Comparison of ENCODE assay signal across 1 cellular context in the genomic region with DNA sequence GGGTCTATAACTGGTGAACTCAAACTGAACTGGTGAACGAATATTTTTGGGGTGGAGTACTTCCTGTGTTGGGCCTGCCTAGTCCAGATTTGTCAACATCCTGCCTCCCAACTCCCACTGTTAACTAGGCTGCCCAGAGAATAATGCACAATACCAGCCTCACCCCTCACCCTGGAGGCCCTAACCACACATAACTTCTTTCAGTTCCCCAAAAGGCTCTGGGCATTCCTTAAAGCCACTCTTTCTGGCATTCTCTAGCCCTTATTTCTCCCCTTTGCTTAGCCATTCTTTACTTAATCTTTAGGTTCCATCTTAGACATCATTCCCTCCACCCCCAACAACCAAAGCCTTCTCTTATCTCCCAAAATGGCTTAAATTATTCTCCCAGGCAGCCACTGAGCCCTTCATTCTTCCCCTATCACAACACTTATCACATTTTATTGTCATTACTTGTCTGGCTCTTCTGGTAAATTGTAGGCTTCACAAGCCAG.
A peak's percentile ranks its signal among the peaks of the same experiment; 100 is the strongest.
TF ChIP-seq lines count a peak whose summit lies in the region.

No MANE protein-coding gene starts in this region.

TF ChIP-seq in K562, 482 proteins besides CTCF, POLR2A, EP300 and RAD21 (continued from another document and continues in another):
- TF ChIP-seq, protein P1, sequence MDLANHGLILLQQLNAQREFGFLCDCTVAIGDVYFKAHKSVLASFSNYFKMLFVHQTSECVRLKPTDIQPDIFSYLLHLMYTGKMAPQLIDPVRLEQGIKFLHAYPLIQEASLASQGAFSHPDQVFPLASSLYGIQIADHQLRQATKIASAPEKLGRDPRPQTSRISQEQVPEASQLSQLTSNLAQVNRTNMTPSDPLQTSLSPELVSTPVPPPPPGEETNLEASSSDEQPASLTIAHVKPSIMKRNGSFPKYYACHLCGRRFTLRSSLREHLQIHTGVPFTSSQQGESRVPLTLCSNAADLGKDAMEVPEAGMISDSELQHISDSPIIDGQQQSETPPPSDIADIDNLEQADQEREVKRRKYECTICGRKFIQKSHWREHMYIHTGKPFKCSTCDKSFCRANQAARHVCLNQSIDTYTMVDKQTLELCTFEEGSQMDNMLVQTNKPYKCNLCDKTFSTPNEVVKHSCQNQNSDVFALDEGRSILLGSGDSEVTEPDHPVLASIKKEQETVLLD (IDR thresholded peaks at IDR 0.05): 0 out of 2 replicates have a peak, but pooled peaks have one; percentile 28
- TF ChIP-seq, protein P2, sequence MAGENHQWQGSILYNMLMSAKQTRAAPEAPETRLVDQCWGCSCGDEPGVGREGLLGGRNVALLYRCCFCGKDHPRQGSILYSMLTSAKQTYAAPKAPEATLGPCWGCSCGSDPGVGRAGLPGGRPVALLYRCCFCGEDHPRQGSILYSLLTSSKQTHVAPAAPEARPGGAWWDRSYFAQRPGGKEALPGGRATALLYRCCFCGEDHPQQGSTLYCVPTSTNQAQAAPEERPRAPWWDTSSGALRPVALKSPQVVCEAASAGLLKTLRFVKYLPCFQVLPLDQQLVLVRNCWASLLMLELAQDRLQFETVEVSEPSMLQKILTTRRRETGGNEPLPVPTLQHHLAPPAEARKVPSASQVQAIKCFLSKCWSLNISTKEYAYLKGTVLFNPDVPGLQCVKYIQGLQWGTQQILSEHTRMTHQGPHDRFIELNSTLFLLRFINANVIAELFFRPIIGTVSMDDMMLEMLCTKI (IDR thresholded peaks at IDR 0.05; ENCODE audit: partially characterized antibody): no peak
- TF ChIP-seq SMAD4 (CRISPR knock-in tag; conservative IDR thresholded peaks at IDR 0.05) (peak; percentile 27; the same call in 1 of the 2 replicates), KLF13 (tag; IDR thresholded peaks at IDR 0.05; ENCODE audit: borderline replicate concordance, low read depth) (no peak), ARID1B (IDR thresholded peaks at IDR 0.05) (peak; percentile 73), MEIS2 (IDR thresholded peaks at IDR 0.05; ENCODE audit: partially characterized antibody) (peak; percentile 63), SMARCA4 (IDR thresholded peaks at IDR 0.05) (peak; percentile 72), ZNF507 (tag; conservative IDR thresholded peaks at IDR 0.05) (no peak), ERF (CRISPR knock-in tag; IDR thresholded peaks at IDR 0.05) (no peak), SMARCE1 (IDR thresholded peaks at IDR 0.05) (peak; percentile 67; the same call in 1 of the 2 replicates), ZFP1 (CRISPR knock-in tag; IDR thresholded peaks at IDR 0.05) (no peak), KAT8 (IDR thresholded peaks at IDR 0.05; ENCODE audit: low read depth) (no peak), EGR1 (conservative IDR thresholded peaks at IDR 0.05) (no peak), FOXK2 (conservative IDR thresholded peaks at IDR 0.05 in 1 of 2, IDR thresholded peaks at IDR 0.05 in 1 of 2; ENCODE audit: low read depth in 2 of 2) (peak; percentile 57 to 75; a peak in 3 of 4 replicates), NCOR1 (IDR thresholded peaks at IDR 0.05) (0 out of 2 replicates have a peak, but pooled peaks have one; percentile 26), CBFA2T3 (IDR thresholded peaks at IDR 0.05) (peak; percentile 37), SOX6 (IDR thresholded peaks at IDR 0.05) (0 out of 2 replicates have a peak, but pooled peaks have one; percentile 16), CAMTA2 (CRISPR knock-in tag; conservative IDR thresholded peaks at IDR 0.05) (no peak), NR4A1 (CRISPR knock-in tag; IDR thresholded peaks at IDR 0.05) (no peak), NR4A1 (tag; IDR thresholded peaks at IDR 0.05) (no peak), MEF2D (tag; conservative IDR thresholded peaks at IDR 0.05; ENCODE audit: low read depth) (0 out of 2 replicates have a peak, but pooled peaks have one; percentile 34), NELFE (IDR thresholded peaks at IDR 0.05; ENCODE audit: insufficient read depth, insufficient read length) (no peak), ZNF584 (CRISPR knock-in tag; IDR thresholded peaks at IDR 0.05; ENCODE audit: low read depth) (0 out of 2 replicates have a peak, but pooled peaks have one; percentile 51), NCOA4 (IDR thresholded peaks at IDR 0.05; ENCODE audit: partially characterized antibody) (no peak), MAZ (CRISPR knock-in tag; conservative IDR thresholded peaks at IDR 0.05 in 1 of 2, IDR thresholded peaks at IDR 0.05 in 1 of 2) (no peak), SREBF1 (IDR thresholded peaks at IDR 0.05; ENCODE audit: borderline replicate concordance, low read depth, low read length) (no peak), ZNF212 (CRISPR knock-in tag; IDR thresholded peaks at IDR 0.05) (no peak)
- TF ChIP-seq, protein P3, sequence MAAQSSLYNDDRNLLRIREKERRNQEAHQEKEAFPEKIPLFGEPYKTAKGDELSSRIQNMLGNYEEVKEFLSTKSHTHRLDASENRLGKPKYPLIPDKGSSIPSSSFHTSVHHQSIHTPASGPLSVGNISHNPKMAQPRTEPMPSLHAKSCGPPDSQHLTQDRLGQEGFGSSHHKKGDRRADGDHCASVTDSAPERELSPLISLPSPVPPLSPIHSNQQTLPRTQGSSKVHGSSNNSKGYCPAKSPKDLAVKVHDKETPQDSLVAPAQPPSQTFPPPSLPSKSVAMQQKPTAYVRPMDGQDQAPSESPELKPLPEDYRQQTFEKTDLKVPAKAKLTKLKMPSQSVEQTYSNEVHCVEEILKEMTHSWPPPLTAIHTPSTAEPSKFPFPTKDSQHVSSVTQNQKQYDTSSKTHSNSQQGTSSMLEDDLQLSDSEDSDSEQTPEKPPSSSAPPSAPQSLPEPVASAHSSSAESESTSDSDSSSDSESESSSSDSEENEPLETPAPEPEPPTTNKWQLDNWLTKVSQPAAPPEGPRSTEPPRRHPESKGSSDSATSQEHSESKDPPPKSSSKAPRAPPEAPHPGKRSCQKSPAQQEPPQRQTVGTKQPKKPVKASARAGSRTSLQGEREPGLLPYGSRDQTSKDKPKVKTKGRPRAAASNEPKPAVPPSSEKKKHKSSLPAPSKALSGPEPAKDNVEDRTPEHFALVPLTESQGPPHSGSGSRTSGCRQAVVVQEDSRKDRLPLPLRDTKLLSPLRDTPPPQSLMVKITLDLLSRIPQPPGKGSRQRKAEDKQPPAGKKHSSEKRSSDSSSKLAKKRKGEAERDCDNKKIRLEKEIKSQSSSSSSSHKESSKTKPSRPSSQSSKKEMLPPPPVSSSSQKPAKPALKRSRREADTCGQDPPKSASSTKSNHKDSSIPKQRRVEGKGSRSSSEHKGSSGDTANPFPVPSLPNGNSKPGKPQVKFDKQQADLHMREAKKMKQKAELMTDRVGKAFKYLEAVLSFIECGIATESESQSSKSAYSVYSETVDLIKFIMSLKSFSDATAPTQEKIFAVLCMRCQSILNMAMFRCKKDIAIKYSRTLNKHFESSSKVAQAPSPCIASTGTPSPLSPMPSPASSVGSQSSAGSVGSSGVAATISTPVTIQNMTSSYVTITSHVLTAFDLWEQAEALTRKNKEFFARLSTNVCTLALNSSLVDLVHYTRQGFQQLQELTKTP (IDR thresholded peaks at IDR 0.05; ENCODE audit: low read depth in 1 of 2, partially characterized antibody in 2 of 2): no peak
- TF ChIP-seq, protein P4, sequence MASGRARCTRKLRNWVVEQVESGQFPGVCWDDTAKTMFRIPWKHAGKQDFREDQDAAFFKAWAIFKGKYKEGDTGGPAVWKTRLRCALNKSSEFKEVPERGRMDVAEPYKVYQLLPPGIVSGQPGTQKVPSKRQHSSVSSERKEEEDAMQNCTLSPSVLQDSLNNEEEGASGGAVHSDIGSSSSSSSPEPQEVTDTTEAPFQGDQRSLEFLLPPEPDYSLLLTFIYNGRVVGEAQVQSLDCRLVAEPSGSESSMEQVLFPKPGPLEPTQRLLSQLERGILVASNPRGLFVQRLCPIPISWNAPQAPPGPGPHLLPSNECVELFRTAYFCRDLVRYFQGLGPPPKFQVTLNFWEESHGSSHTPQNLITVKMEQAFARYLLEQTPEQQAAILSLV (tag; IDR thresholded peaks at IDR 0.05): no peak
- TF ChIP-seq, protein P5, sequence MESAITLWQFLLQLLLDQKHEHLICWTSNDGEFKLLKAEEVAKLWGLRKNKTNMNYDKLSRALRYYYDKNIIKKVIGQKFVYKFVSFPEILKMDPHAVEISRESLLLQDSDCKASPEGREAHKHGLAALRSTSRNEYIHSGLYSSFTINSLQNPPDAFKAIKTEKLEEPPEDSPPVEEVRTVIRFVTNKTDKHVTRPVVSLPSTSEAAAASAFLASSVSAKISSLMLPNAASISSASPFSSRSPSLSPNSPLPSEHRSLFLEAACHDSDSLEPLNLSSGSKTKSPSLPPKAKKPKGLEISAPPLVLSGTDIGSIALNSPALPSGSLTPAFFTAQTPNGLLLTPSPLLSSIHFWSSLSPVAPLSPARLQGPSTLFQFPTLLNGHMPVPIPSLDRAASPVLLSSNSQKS (CRISPR knock-in tag; IDR thresholded peaks at IDR 0.05): no peak
- TF ChIP-seq, protein P6, sequence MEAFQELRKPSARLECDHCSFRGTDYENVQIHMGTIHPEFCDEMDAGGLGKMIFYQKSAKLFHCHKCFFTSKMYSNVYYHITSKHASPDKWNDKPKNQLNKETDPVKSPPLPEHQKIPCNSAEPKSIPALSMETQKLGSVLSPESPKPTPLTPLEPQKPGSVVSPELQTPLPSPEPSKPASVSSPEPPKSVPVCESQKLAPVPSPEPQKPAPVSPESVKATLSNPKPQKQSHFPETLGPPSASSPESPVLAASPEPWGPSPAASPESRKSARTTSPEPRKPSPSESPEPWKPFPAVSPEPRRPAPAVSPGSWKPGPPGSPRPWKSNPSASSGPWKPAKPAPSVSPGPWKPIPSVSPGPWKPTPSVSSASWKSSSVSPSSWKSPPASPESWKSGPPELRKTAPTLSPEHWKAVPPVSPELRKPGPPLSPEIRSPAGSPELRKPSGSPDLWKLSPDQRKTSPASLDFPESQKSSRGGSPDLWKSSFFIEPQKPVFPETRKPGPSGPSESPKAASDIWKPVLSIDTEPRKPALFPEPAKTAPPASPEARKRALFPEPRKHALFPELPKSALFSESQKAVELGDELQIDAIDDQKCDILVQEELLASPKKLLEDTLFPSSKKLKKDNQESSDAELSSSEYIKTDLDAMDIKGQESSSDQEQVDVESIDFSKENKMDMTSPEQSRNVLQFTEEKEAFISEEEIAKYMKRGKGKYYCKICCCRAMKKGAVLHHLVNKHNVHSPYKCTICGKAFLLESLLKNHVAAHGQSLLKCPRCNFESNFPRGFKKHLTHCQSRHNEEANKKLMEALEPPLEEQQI (IDR thresholded peaks at IDR 0.05): no peak
- TF ChIP-seq, protein P7, sequence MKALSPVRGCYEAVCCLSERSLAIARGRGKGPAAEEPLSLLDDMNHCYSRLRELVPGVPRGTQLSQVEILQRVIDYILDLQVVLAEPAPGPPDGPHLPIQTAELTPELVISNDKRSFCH (CRISPR knock-in tag; IDR thresholded peaks at IDR 0.05): no peak
- TF ChIP-seq, protein P7 (tag; IDR thresholded peaks at IDR 0.05): no peak
- TF ChIP-seq, protein P8, sequence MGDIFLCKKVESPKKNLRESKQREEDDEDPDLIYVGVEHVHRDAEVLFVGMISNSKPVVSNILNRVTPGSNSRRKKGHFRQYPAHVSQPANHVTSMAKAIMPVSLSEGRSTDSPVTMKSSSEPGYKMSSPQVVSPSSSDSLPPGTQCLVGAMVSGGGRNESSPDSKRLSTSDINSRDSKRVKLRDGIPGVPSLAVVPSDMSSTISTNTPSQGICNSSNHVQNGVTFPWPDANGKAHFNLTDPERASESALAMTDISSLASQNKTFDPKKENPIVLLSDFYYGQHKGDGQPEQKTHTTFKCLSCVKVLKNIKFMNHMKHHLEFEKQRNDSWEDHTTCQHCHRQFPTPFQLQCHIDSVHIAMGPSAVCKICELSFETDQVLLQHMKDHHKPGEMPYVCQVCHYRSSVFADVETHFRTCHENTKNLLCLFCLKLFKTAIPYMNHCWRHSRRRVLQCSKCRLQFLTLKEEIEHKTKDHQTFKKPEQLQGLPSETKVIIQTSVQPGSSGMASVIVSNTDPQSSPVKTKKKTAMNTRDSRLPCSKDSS (IDR thresholded peaks at IDR 0.05; ENCODE audit: low read depth, partially characterized antibody): no peak
- TF ChIP-seq, protein P9, sequence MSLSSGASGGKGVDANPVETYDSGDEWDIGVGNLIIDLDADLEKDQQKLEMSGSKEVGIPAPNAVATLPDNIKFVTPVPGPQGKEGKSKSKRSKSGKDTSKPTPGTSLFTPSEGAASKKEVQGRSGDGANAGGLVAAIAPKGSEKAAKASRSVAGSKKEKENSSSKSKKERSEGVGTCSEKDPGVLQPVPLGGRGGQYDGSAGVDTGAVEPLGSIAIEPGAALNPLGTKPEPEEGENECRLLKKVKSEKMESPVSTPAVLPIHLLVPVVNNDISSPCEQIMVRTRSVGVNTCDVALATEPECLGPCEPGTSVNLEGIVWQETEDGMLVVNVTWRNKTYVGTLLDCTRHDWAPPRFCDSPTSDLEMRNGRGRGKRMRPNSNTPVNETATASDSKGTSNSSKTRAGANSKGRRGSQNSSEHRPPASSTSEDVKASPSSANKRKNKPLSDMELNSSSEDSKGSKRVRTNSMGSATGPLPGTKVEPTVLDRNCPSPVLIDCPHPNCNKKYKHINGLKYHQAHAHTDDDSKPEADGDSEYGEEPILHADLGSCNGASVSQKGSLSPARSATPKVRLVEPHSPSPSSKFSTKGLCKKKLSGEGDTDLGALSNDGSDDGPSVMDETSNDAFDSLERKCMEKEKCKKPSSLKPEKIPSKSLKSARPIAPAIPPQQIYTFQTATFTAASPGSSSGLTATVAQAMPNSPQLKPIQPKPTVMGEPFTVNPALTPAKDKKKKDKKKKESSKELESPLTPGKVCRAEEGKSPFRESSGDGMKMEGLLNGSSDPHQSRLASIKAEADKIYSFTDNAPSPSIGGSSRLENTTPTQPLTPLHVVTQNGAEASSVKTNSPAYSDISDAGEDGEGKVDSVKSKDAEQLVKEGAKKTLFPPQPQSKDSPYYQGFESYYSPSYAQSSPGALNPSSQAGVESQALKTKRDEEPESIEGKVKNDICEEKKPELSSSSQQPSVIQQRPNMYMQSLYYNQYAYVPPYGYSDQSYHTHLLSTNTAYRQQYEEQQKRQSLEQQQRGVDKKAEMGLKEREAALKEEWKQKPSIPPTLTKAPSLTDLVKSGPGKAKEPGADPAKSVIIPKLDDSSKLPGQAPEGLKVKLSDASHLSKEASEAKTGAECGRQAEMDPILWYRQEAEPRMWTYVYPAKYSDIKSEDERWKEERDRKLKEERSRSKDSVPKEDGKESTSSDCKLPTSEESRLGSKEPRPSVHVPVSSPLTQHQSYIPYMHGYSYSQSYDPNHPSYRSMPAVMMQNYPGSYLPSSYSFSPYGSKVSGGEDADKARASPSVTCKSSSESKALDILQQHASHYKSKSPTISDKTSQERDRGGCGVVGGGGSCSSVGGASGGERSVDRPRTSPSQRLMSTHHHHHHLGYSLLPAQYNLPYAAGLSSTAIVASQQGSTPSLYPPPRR (CRISPR knock-in tag; IDR thresholded peaks at IDR 0.05; ENCODE audit: borderline replicate concordance): no peak
